13 cellular contexts compared by ENCODE assay signal in genomic region chr22:21060363-21060762, GRCh38. TPM values are rescaled to one million over a fixed set of nuclear protein-coding genes. Genes with fewer than 3 reads are reported as not detected.
"Had no signal": no experiment of that assay in that cellular context is flagged by ENCODE, and none has a peak within 500 bp of the region (broad histone marks: within the 10 kb centered on the region; RNA-seq: fewer than 3 reads in every experiment).

No MANE protein-coding gene starts in this region.

RNA-seq across cellular contexts. Expression of gene LRRC74B, which starts 14.6 kb away (rescaled TPM):
- total RNA-seq: colonic mucosa, dermis microvascular lymphatic vessel endothelial cell, endodermal cell, gastrocnemius medialis, glomerular endothelial cell, kidney, left lobe of liver, left ventricle myocardium inferior, lower leg skin, lung microvascular endothelial cell, mesenteric fat pad, mesothelial cell of epicardium had no signal
- polyA plus RNA-seq: immature natural killer cell had no signal

RNA-seq across cellular contexts. Expression of gene SLC7A4, which starts 28.0 kb away (rescaled TPM):
- total RNA-seq: dermis microvascular lymphatic vessel endothelial cell, gastrocnemius medialis, glomerular endothelial cell, lung microvascular endothelial cell had no signal
- polyA plus RNA-seq: immature natural killer cell had no signal

RNA-seq across cellular contexts. Expression of gene P2RX6, which starts 45.4 kb away (rescaled TPM):
- total RNA-seq: dermis microvascular lymphatic vessel endothelial cell, lung microvascular endothelial cell had no signal
- polyA plus RNA-seq: immature natural killer cell had no signal
